In the genomic region with DNA sequence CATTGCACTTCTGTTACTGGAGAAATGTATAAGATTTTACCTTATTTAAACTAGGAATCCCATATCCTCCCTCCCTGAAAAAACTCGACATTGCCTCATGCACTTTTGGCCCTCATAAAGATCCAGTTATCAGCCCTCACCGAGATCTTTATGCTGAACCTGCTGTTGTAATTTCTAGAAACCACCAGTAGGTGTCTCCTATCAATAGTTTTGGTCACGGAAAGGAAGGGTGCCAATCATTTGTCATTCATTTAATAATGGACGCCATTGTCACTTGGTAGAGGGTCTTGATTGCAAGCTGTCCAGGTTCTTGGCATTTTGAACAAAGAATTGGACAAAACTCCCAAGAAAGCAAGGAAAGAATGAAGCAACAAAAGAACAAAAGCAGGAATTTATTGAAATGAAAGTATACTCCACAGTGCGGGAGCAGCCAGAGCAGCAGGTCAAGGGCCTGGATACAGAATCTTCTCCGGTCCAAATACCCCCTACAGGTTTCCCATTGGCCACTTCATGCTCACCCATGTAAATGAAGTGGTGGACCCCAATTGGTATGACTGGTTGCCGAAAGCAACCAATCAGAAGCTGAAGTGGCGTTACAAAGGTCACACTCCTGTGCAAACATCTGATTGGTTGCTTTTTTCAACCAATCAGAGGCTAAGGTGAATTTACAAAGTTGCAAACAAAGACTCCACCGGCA, we compare ENCODE assay signal across 8 cellular contexts.
DNase-seq lines count a peak whose midpoint lies in the region; ATAC-seq, FAIRE-seq and TF ChIP-seq lines count a peak whose summit lies in the region.

No MANE protein-coding gene starts in this region.

- H3K9me1 ChIP-seq in endothelial cell of umbilical vein (replicated peaks; ENCODE audit: control insufficient read depth, extremely low read depth, insufficient read depth, low read length) = no peaks in the 10 kb centered on the region

- dilution Hi-C loops in endothelial cell of umbilical vein (cut with MboI; ENCODE audit: extremely low pct_ligation_motif_present, low sequenced_read_pairs) = no loop called here

- peak overlapping the region; percentile 14 for H3K27ac ChIP-seq in endothelial cell of umbilical vein (ENCODE audit: insufficient read depth, low read depth, low read length)
- no peak overlapping the region for H3K27ac ChIP-seq in neural progenitor cell

- no peak overlapping the region for H3K27ac Mint-ChIP-seq in neural progenitor cell

- intact Hi-C loops in endothelial cell of umbilical vein (cut with micrococcal nuclease) = loop anchor here (1.0 to 2.0 kb wide), 5 partner anchors 46 to 412 kb away; no protein-coding TSS in a partner anchor

- peak overlapping the region; percentile 79 for H2AFZ ChIP-seq in endothelial cell of umbilical vein (ENCODE audit: low read depth, low read length)
- H2AFZ ChIP-seq in neural progenitor cell (replicated peaks) = no peak overlapping the region

- DNase-seq in NCI-H510A treated with DMSO at 0.1 percent for 48 hours (lab: John Stamatoyannopoulos, UW) (peak; percentile 25), NCI-H510A (lab: John Stamatoyannopoulos, UW) (no peak), HuH-7 (ENCODE audit: low spot score) (peak; percentile 38), RCC 7860 (ENCODE audit: low spot score) (peak; percentile 36), endothelial cell of umbilical vein (ENCODE audit: low read depth, low spot score) (peak; percentile 55), neural progenitor cell (ENCODE audit: low spot score) (peak; percentile 47), omental fat pad (ENCODE audit: low spot score) (no peak)

- no peaks in the 10 kb centered on the region for H3F3A ChIP-seq in neural progenitor cell (ENCODE audit: low read depth)

- H3K4me3 ChIP-seq in endothelial cell of umbilical vein (replicated peaks in 1 of 3; ENCODE audit: insufficient read depth in 1 of 3, low read depth in 1 of 3, low read length in 3 of 3) (peak overlapping the region in 1 of 3 experiments; percentile 34), neural progenitor cell (no peak overlapping the region)

- H3K79me2 ChIP-seq in endothelial cell of umbilical vein (ENCODE audit: control insufficient read depth, insufficient read depth, low read length) (no peaks in the 10 kb centered on the region), neural progenitor cell (ENCODE audit: low read depth) (no peaks in the 10 kb centered on the region)

- H3K4me2 ChIP-seq in endothelial cell of umbilical vein (ENCODE audit: insufficient read depth, low read length) = peak overlapping the region; percentile 65
- no peak overlapping the region for H3K4me2 ChIP-seq in neural progenitor cell

- peak; percentile 84 for ATAC-seq in GM21447 (IDR thresholded peaks at IDR 0.05; ENCODE audit: unreplicated experiment)
- no peak for ATAC-seq in omental fat pad (ENCODE audit: low FRiP score)

- no peaks in the 10 kb centered on the region for H3K9me3 ChIP-seq in endothelial cell of umbilical vein (replicated peaks; ENCODE audit: control insufficient read depth, insufficient read depth, low read length)
- H3K9me3 ChIP-seq in neural progenitor cell (ENCODE audit: low read depth) = no peaks in the 10 kb centered on the region

- no peak overlapping the region for H3K4me3 Mint-ChIP-seq in neural progenitor cell

- H3K27me3 Mint-ChIP-seq in neural progenitor cell (ENCODE audit: insufficient read depth, low read depth) = peaks cover 5% of the 10 kb centered on the region

- H4K20me1 ChIP-seq in endothelial cell of umbilical vein (replicated peaks; ENCODE audit: control insufficient read depth, extremely low read depth, insufficient read depth, low read length) (no peaks in the 10 kb centered on the region), neural progenitor cell (ENCODE audit: low read depth) (no peaks in the 10 kb centered on the region)

- FAIRE-seq in RCC 7860 (lab: Jason Lieb, UNC) (peak; percentile 70), endothelial cell of umbilical vein (lab: Jason Lieb, UNC) (peak; percentile 88)

- no peaks in the 10 kb centered on the region for H3K4me1 Mint-ChIP-seq in neural progenitor cell

- peaks cover 9% of the 10 kb centered on the region for H3K9me3 Mint-ChIP-seq in neural progenitor cell

- TF ChIP-seq CTCF in endothelial cell of umbilical vein (IDR thresholded peaks at IDR 0.05; ENCODE audit: extremely low read depth in 1 of 2, insufficient read depth in 1 of 2, low read depth in 1 of 2, low read length in 2 of 2) (peak; percentile 49 to 52), neural progenitor cell (IDR thresholded peaks at IDR 0.05) (peak; percentile 77), omental fat pad (IDR thresholded peaks at IDR 0.05) (no peak)

- no peaks in the 10 kb centered on the region for H3K36me3 Mint-ChIP-seq in neural progenitor cell

- BruUV-seq in endothelial cell of umbilical vein (replicated peaks; lab: Mats Ljungman, UMichigan) = no TSS peak

- no peaks in the 10 kb centered on the region for H3K4me1 ChIP-seq in endothelial cell of umbilical vein (ENCODE audit: control insufficient read depth, extremely low read depth, insufficient read depth, low read length)
- no peaks in the 10 kb centered on the region for H3K4me1 ChIP-seq in neural progenitor cell

- no peaks in the 10 kb centered on the region for H3K27me3 ChIP-seq in endothelial cell of umbilical vein (ENCODE audit: control insufficient read depth in 2 of 2, insufficient read depth in 2 of 2, low read length in 2 of 2)
- H3K27me3 ChIP-seq in neural progenitor cell = no peaks in the 10 kb centered on the region

- no peak overlapping the region for H3K9ac ChIP-seq in endothelial cell of umbilical vein (replicated peaks; ENCODE audit: extremely low read depth, insufficient read depth, low read length)
- no peak overlapping the region for H3K9ac ChIP-seq in neural progenitor cell

- H3K36me3 ChIP-seq in endothelial cell of umbilical vein (ENCODE audit: control insufficient read depth in 2 of 2, extremely low read depth in 1 of 2, insufficient read depth in 2 of 2, low read length in 2 of 2) (no peaks in the 10 kb centered on the region), neural progenitor cell (no peaks in the 10 kb centered on the region)

- POLR2A ChIA-PET in endothelial cell of umbilical vein (lab: Charles Lee) = no interaction called here

- CTCF ChIA-PET in endothelial cell of umbilical vein (lab: Charles Lee) = interaction anchor here (0.7 to 4.4 kb wide), 18 partner anchors 9 to 412 kb away, joined by 3 to 29 read pairs (median 4); no protein-coding TSS in a partner anchor

- TF ChIP-seq POLR2A in endothelial cell of umbilical vein (IDR thresholded peaks at IDR 0.05; ENCODE audit: low read depth, low read length) = no peak

TF ChIP-seq in endothelial cell of umbilical vein, 7 proteins besides CTCF, POLR2A, EP300 and RAD21:
- no peak for TF ChIP-seq MYC (IDR thresholded peaks at IDR 0.05; ENCODE audit: low read depth, low read length)
TF ChIP-seq in endothelial cell of umbilical vein: peak in this region for 0.

Comparison
In these comparisons a context has a peak if more than half of its experiments do, and no peak if none do; other contexts are left out.
1. DNase-seq: peak in NCI-H510A treated with DMSO at 0.1 percent for 48 hours (single experiment), HuH-7 (single experiment), RCC 7860 (single experiment), endothelial cell of umbilical vein (single experiment) and neural progenitor cell (single experiment); none in NCI-H510A (single experiment) and omental fat pad (single experiment).
2. CTCF ChIP-seq: peak in endothelial cell of umbilical vein (2 of 2) and neural progenitor cell (single experiment); none in omental fat pad (0 of 3).